ENCODE assay signal across 19 cellular contexts in genomic region chr9:122572456-122572855, GRCh38.
DNase-seq lines count a peak whose midpoint lies in the region; ATAC-seq and TF ChIP-seq lines count a peak whose summit lies in the region.
"Had no signal": no experiment of that assay in that cellular context is flagged by ENCODE, and none has a peak within 500 bp of the region (broad histone marks: within the 10 kb centered on the region; RNA-seq: fewer than 3 reads in every experiment).

No MANE protein-coding gene starts in this region.

- DNase-seq in EH (ENCODE audit: low read depth): peak; percentile 15
- DNase-seq in HS-5 (ENCODE audit: low read depth): peak; percentile 32
- DNase-seq in fibroblast of mammary gland (ENCODE audit: low read depth): peak; percentile 3
- DNase-seq: activated CD4-positive, alpha-beta T cell treated with anti-CD3 and anti-CD28 coated beads, Interleukin-2, amount 50 U/mL, for 4 hours; AML-193; amniotic stem cell; COR-L47; effector memory CD4-positive, alpha-beta T cell; islet precursor cell; MG63; naive thymus-derived CD8-positive, alpha-beta T cell; NCI-H2029; NCI-H446 treated with DMSO at 0.1 percent for 48 hours; stimulated activated CD4-positive, alpha-beta T cell treated with anti-CD3 and anti-CD28 coated beads, Interleukin-4, amount 100 ng/mL, for 24 hours had no signal

- H3K4me3 ChIP-seq in fibroblast of mammary gland (ENCODE audit: control insufficient read depth, low read depth, low read length): no peak overlapping the region
- H3K4me3 ChIP-seq: hepatocyte, MG63, thoracic aorta had no signal

- ATAC-seq in HG02938 (IDR thresholded peaks at IDR 0.05; ENCODE audit: unreplicated experiment): no peak
- ATAC-seq in GM18870 (IDR thresholded peaks at IDR 0.05; ENCODE audit: unreplicated experiment): no peak
- ATAC-seq in HG03095 (IDR thresholded peaks at IDR 0.05; ENCODE audit: unreplicated experiment): no peak
- ATAC-seq: naive thymus-derived CD8-positive, alpha-beta T cell had no signal

- TF ChIP-seq CTCF in fibroblast of mammary gland (conservative IDR thresholded peaks at IDR 0.05; ENCODE audit: control insufficient read depth, insufficient read depth, low read depth, low read length): no peak
